In the genomic region with DNA sequence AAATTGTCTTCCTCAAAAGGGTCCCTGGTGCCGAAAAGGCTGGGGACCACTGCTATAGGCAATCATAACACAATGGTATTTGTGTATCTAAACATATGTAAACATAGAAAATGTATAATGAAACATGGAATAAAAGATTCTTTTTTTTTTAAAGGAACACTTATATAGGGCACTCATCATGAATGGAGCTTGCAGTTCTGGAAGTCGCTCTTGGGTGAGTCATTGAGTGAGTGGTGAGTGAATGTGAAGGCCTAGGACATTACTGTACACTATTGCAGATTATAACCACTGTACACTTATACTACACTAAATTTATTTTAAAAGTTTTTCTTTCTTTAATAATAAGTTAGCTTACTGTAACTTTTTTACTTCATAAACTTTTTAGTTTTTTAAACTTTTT, we compare ENCODE assay signal across 21 cellular contexts.
A peak's percentile ranks its signal among the peaks of the same experiment; 100 is the strongest.
DNase-seq lines count a peak whose midpoint lies in the region; ATAC-seq and TF ChIP-seq lines count a peak whose summit lies in the region.
"Had no signal": no experiment of that assay in that cellular context is flagged by ENCODE, and none has a peak within 500 bp of the region (broad histone marks: within the 10 kb centered on the region; RNA-seq: fewer than 3 reads in every experiment).

No MANE protein-coding gene starts in this region.

- TF ChIP-seq CTCF in mammary epithelial cell (conservative IDR thresholded peaks at IDR 0.05 in 1 of 2, IDR thresholded peaks at IDR 0.05 in 1 of 2; ENCODE audit: extremely low read depth in 1 of 2, insufficient read depth in 1 of 2, low read depth in 1 of 2, low read length in 2 of 2) (no peak), foreskin keratinocyte (conservative IDR thresholded peaks at IDR 0.05) (no peak)

- no peak overlapping the region for H3K4me2 ChIP-seq in mammary epithelial cell (ENCODE audit: insufficient read depth, low read depth, low read length)

- H3K27me3 ChIP-seq in ACC112 (ENCODE audit: insufficient read depth, low read length) = no peaks in the 10 kb centered on the region
- no peaks in the 10 kb centered on the region for H3K27me3 ChIP-seq in mammary epithelial cell (ENCODE audit: insufficient read depth, low read length)
- H3K27me3 ChIP-seq in foreskin keratinocyte = no peaks in the 10 kb centered on the region
- H3K27me3 ChIP-seq: heart left ventricle, neutrophil, sigmoid colon, transverse colon had no signal

- CTCF ChIA-PET in mammary epithelial cell (lab: Charles Lee; ENCODE audit: low non-redundant PET) = no interaction called here

- in situ Hi-C loops in mammary epithelial cell (cut with MboI; ENCODE audit: low sequenced_read_pairs in 2 of 2) = no loop called here

- no peak overlapping the region for H3K9ac ChIP-seq in mammary epithelial cell (ENCODE audit: insufficient read depth, low read length)

- no peaks in the 10 kb centered on the region for H3K9me3 ChIP-seq in mammary epithelial cell (replicated peaks; ENCODE audit: insufficient read depth, low read length)
- H3K9me3 ChIP-seq: Caco-2, HAP-1, heart left ventricle, neutrophil, sigmoid colon, transverse colon had no signal

- intact Hi-C loops in mammary epithelial cell (cut with micrococcal nuclease) (no loop called here), sciatic nerve (cut with DNase I) (no loop called here)

- H3K4me1 ChIP-seq in ACC112 (ENCODE audit: control insufficient read depth, insufficient read depth, low read length, unreplicated experiment) (peaks cover 23% of the 10 kb centered on the region), mammary epithelial cell (ENCODE audit: insufficient read depth, low read length) (peaks cover 7% of the 10 kb centered on the region), foreskin keratinocyte (peaks cover 5% of the 10 kb centered on the region)
- H3K4me1 ChIP-seq: sigmoid colon, transverse colon had no signal

- peak overlapping the region; percentile 29 for H3K27ac ChIP-seq in ACC112 (ENCODE audit: low read depth, low read length)
- no peak overlapping the region for H3K27ac ChIP-seq in mammary epithelial cell (ENCODE audit: insufficient read depth, low read depth, low read length)
- H3K27ac ChIP-seq in foreskin keratinocyte = no peak overlapping the region
- H3K27ac ChIP-seq: heart left ventricle, sigmoid colon, transverse colon had no signal

- no peaks in the 10 kb centered on the region for H4K20me1 ChIP-seq in mammary epithelial cell (ENCODE audit: insufficient read depth, low read length)

- 57% methylated on average over 2 of the region's 2 CpGs for WGBS in mammary epithelial cell (ENCODE audit: low coverage, missing lambda C conversion rate)

- dilution Hi-C loops in mammary epithelial cell (cut with HindIII; ENCODE audit: low sequenced_read_pairs) = no loop called here

- H2AFZ ChIP-seq in ACC112 (ENCODE audit: low read length, unreplicated experiment) (no peak overlapping the region), mammary epithelial cell (ENCODE audit: low read depth, low read length) (no peak overlapping the region)

- H3K79me2 ChIP-seq in ACC112 (ENCODE audit: control insufficient read depth, insufficient read depth, low read length, unreplicated experiment) (no peaks in the 10 kb centered on the region), mammary epithelial cell (ENCODE audit: insufficient read depth, low read length) (no peaks in the 10 kb centered on the region)

- no TSS peak for BruUV-seq in mammary epithelial cell (replicated peaks; lab: Mats Ljungman, UMichigan)

- DNase-seq in LHCN-M2 (ENCODE audit: low read depth) (peak; percentile 83), mammary epithelial cell (peak; percentile 71), foreskin keratinocyte (peak in 1 of 2 donors; percentile 65), activated T-cell treated with anti-CD3 and anti-CD28 coated beads for 4 hours (no peak), sciatic nerve (ENCODE audit: low spot score) (no peak), ureter (ENCODE audit: low spot score) (no peak)
- no peak for DNase-seq in stimulated activated CD4-positive, alpha-beta T cell treated with anti-CD3 and anti-CD28 coated beads, Interleukin-15, amount 100 ng/mL, for 24 hours
- DNase-seq: activated CD4-positive, alpha-beta T cell treated with anti-CD3 and anti-CD28 coated beads for 48 hours; activated T-cell treated with anti-CD3 and anti-CD28 coated beads, Interleukin-2, amount 50 U/mL, for 4 hours; Caco-2; central memory CD4-positive, alpha-beta T cell; heart left ventricle; islet precursor cell; NCI-H1417 treated with DMSO at 0.1 percent for 48 hours; NCI-H345; sigmoid colon; transverse colon had no signal

- H3K4me3 ChIP-seq in ACC112 (ENCODE audit: low read depth, low read length) (no peak overlapping the region), mammary epithelial cell (replicated peaks in 1 of 3; ENCODE audit: insufficient read depth in 1 of 3, low read depth in 2 of 3, low read length in 3 of 3) (no peak overlapping the region)
- H3K4me3 ChIP-seq: HAP-1, heart left ventricle, sigmoid colon, transverse colon had no signal

- ATAC-seq in foreskin keratinocyte (peak; percentile 98), sciatic nerve (no peak)
- ATAC-seq: activated naive CD4-positive, alpha-beta T cell treated with anti-CD3 and anti-CD28 coated beads, Interleukin-2, amount 50 U/mL, for 72 hours; activated T-cell treated with anti-CD3 and anti-CD28 coated beads, Interleukin-2, amount 50 U/mL, for 4 hours; heart left ventricle had no signal

- no peaks in the 10 kb centered on the region for H3K36me3 ChIP-seq in ACC112 (ENCODE audit: insufficient read depth, low read length)
- H3K36me3 ChIP-seq in mammary epithelial cell (ENCODE audit: insufficient read depth, low read length) = no peaks in the 10 kb centered on the region
- H3K36me3 ChIP-seq: HAP-1, heart left ventricle, neutrophil, sigmoid colon, transverse colon had no signal

Comparison
In these comparisons a context has a peak if more than half of its experiments do, and no peak if none do; other contexts are left out.
1. DNase-seq: peak in LHCN-M2 (single experiment) and mammary epithelial cell (single experiment); none in activated T-cell treated with anti-CD3 and anti-CD28 coated beads for 4 hours (single experiment), sciatic nerve (single experiment), ureter (single experiment) and stimulated activated CD4-positive, alpha-beta T cell treated with anti-CD3 and anti-CD28 coated beads, Interleukin-15, amount 100 ng/mL, for 24 hours (single experiment).